ENCODE assay signal across 16 cellular contexts in genomic region chr1:54280652-54281051, GRCh38.
DNase-seq lines count a peak whose midpoint lies in the region; ATAC-seq and TF ChIP-seq lines count a peak whose summit lies in the region.
"Had no signal": no experiment of that assay in that cellular context is flagged by ENCODE, and none has a peak within 500 bp of the region (broad histone marks: within the 10 kb centered on the region; RNA-seq: fewer than 3 reads in every experiment).

No MANE protein-coding gene starts in this region.

- H3K27ac ChIP-seq in vagina, result peak overlapping the region; percentile 97

- no peaks in the 10 kb centered on the region for H3K27me3 ChIP-seq in vagina

- TF ChIP-seq CTCF in astrocyte of the cerebellum (IDR thresholded peaks at IDR 0.05; ENCODE audit: low read depth, low read length, missing control alignments) (no peak), natural killer cell (IDR thresholded peaks at IDR 0.05) (no peak), vagina (IDR thresholded peaks at IDR 0.05) (no peak)

- H3K36me3 ChIP-seq in vagina, result no peaks in the 10 kb centered on the region

- no peak for ATAC-seq in natural killer cell
- no peak for ATAC-seq in GM21390 (IDR thresholded peaks at IDR 0.05; ENCODE audit: unreplicated experiment)

- no peak for TF ChIP-seq POLR2A in vagina (IDR thresholded peaks at IDR 0.05)

- peaks cover 66 to 68% of the 10 kb centered on the region in 2 donors for H3K4me1 Mint-ChIP-seq in natural killer cell

- peaks cover 78% of the 10 kb centered on the region for H3K4me1 ChIP-seq in vagina

- H3K9me3 ChIP-seq in vagina, result no peaks in the 10 kb centered on the region

- no peak overlapping the region for H3K4me3 ChIP-seq in astrocyte of the cerebellum (ENCODE audit: low read depth, low read length)
- no peak overlapping the region for H3K4me3 ChIP-seq in vagina

- H3K27me3 Mint-ChIP-seq in natural killer cell (ENCODE audit: low read depth in 2 of 2), result no peaks in the 10 kb centered on the region
- H3K27me3 Mint-ChIP-seq: B cell, naive B cell had no signal

- peaks cover 8% of the 10 kb centered on the region for H3K36me3 Mint-ChIP-seq in natural killer cell

- in situ Hi-C loops in astrocyte of the cerebellum (cut with HindIII; ENCODE audit: low sequenced_read_pairs), result no loop called here

- no peak overlapping the region for H3K4me3 Mint-ChIP-seq in natural killer cell
- H3K4me3 Mint-ChIP-seq: B cell, naive B cell had no signal

- no peaks in the 10 kb centered on the region for H3K9me3 Mint-ChIP-seq in natural killer cell
- H3K9me3 Mint-ChIP-seq: naive B cell had no signal

- intact Hi-C loops in natural killer cell (cut with micrococcal nuclease) (no loop called here), vagina (cut with DNase I) (no loop called here)

- peak; percentile 29 for DNase-seq in stimulated activated CD4-positive, alpha-beta T cell treated with anti-CD3 and anti-CD28 coated beads, Interleukin-15, amount 100 ng/mL, for 24 hours
- no peak for DNase-seq in stimulated activated CD4-positive, alpha-beta T cell treated with anti-CD3 and anti-CD28 coated beads, Interleukin-4, amount 100 ng/mL, for 24 hours
- DNase-seq in astrocyte of the cerebellum (ENCODE audit: low read depth) (peak; percentile 78), natural killer cell (no peak), vagina (ENCODE audit: extremely low spot score in 2 of 2) (no peak), pons (ENCODE audit: low spot score) (no peak), NCI-H1930 (lab: John Stamatoyannopoulos, UW) (no peak)
- DNase-seq: activated effector memory CD4-positive, alpha-beta T cell treated with Interleukin-2 at 50 U/mL for 16 hours; dermis blood vessel endothelial cell; foreskin fibroblast; naive B cell; NCI-H1436; NCI-H524; SHP77 treated with DMSO at 0.1 percent for 48 hours had no signal

- H3K27ac Mint-ChIP-seq in natural killer cell, result peak overlapping the region; percentile 33 to 69
- H3K27ac Mint-ChIP-seq: B cell had no signal

Comparison
In these comparisons a context has a peak if more than half of its experiments do, and no peak if none do; other contexts are left out.
1. DNase-seq: peak in stimulated activated CD4-positive, alpha-beta T cell treated with anti-CD3 and anti-CD28 coated beads, Interleukin-15, amount 100 ng/mL, for 24 hours (single experiment) and astrocyte of the cerebellum (single experiment); none in stimulated activated CD4-positive, alpha-beta T cell treated with anti-CD3 and anti-CD28 coated beads, Interleukin-4, amount 100 ng/mL, for 24 hours (single experiment), natural killer cell (single experiment), vagina (0 of 2), pons (single experiment) and NCI-H1930 (0 of 2).